In genomic region chr6:157147054-157148026, GRCh38 we compare ENCODE assay signal across 7 cellular contexts.
DNase-seq lines count a peak whose midpoint lies in the region; ATAC-seq, FAIRE-seq and TF ChIP-seq lines count a peak whose summit lies in the region.
"Not testable (repeated sequence)": the region's sequence is repeated elsewhere in the genome, so short reads cannot be mapped to it uniquely, and the experiment has no call there.

No MANE protein-coding gene starts in this region.

- peaks cover 79% of the 10 kb centered on the region for H3K4me1 Mint-ChIP-seq in nephron
- H3K4me1 Mint-ChIP-seq in stimulated activated effector memory CD8-positive, alpha-beta T cell treated with anti-CD3 and anti-CD28 coated beads, Interleukin-12 subunit alpha, Interleukin-12 subunit beta, amount 100 ng/mL, for 72 hours, result peaks cover 49% of the 10 kb centered on the region

- TF ChIP-seq RAD21 in H1 (IDR thresholded peaks at IDR 0.05 in 1 of 2, conservative IDR thresholded peaks at IDR 0.05 in 1 of 2; ENCODE audit: low read depth in 2 of 2, low read length in 2 of 2), result not testable (repeated sequence)

- H3K18ac ChIP-seq in H1 (ENCODE audit: extremely low read depth, low read length), result not testable (repeated sequence)

- H4K5ac ChIP-seq in H1 (ENCODE audit: insufficient read length, low read depth, low read length), result not testable (repeated sequence)

- H3K9ac ChIP-seq in H1 (replicated peaks in 1 of 4; ENCODE audit: extremely low read depth in 1 of 4, low read depth in 3 of 4, low read length in 3 of 4), result peak overlapping the region in 1 of 4 experiments; percentile 58; a peak in 1 of 7 replicates

- H3K9me3 ChIP-seq in ascending aorta; H1 (ENCODE audit: insufficient read depth in 2 of 2, low read depth in 1 of 2, low read length in 1 of 2); iPS DF 6.9 (ENCODE audit: control insufficient read depth, insufficient read depth, low read length): not testable (repeated sequence)

- H2BK15ac ChIP-seq in H1 (ENCODE audit: low read length), result not testable (repeated sequence)

- H3K36me3 ChIP-seq in H7 (replicated peaks; ENCODE audit: control insufficient read depth, insufficient read depth, low read length); ascending aorta; iPS DF 6.9 (ENCODE audit: control insufficient read depth, insufficient read depth, low read length): not testable (repeated sequence)
- H3K36me3 ChIP-seq in H1 (ENCODE audit: control insufficient read depth in 2 of 4, insufficient read depth in 4 of 4, low read length in 3 of 4), result peaks cover 0 to 18% (median 9%) of the 10 kb centered on the region in 4 experiments; a peak in 5 of 8 replicates

- not testable (repeated sequence) for TF ChIP-seq POLR2A in H1 (IDR thresholded peaks at IDR 0.05; ENCODE audit: control extremely low read depth in 1 of 2, low read depth in 2 of 2, low read length in 2 of 2)

- not testable (repeated sequence) for H4K8ac ChIP-seq in H1 (ENCODE audit: extremely low read depth, insufficient read depth, low read length)

- TF ChIP-seq CTCF in ascending aorta (IDR thresholded peaks at IDR 0.05); H1 (IDR thresholded peaks at IDR 0.05; ENCODE audit: control extremely low read depth in 1 of 3, insufficient read depth in 1 of 3, low read depth in 1 of 3, low read length in 3 of 3); nephron (IDR thresholded peaks at IDR 0.05; ENCODE audit: unreplicated experiment in 3 of 3): not testable (repeated sequence)

- H2BK120ac ChIP-seq in H1 (replicated peaks; ENCODE audit: low read depth, low read length), result not testable (repeated sequence)

- not testable (repeated sequence) for FAIRE-seq in H1 (lab: Jason Lieb, UNC)

- H3K14ac ChIP-seq in H1 (ENCODE audit: insufficient read length), result not testable (repeated sequence)

- H3K4ac ChIP-seq in H1 (replicated peaks; ENCODE audit: insufficient read length, low read depth, low read length), result not testable (repeated sequence)

- peaks cover 49% of the 10 kb centered on the region for H3K36me3 Mint-ChIP-seq in nephron (ENCODE audit: low read depth)
- H3K36me3 Mint-ChIP-seq in stimulated activated effector memory CD8-positive, alpha-beta T cell treated with anti-CD3 and anti-CD28 coated beads, Interleukin-12 subunit alpha, Interleukin-12 subunit beta, amount 100 ng/mL, for 72 hours, result peaks cover 31% of the 10 kb centered on the region

- H2AFZ ChIP-seq in H1 (ENCODE audit: low read length), result not testable (repeated sequence)

- intact Hi-C loops in ascending aorta (cut with DNase I), result loop anchor here (2.0 to 5.0 kb wide), 2 partner anchors 75 to 461 kb away; no protein-coding TSS in a partner anchor

- not testable (repeated sequence) for H3K27me3 ChIP-seq in H7 (ENCODE audit: control insufficient read depth, insufficient read depth, low read length); ascending aorta; H1 (replicated peaks in 1 of 4; ENCODE audit: control insufficient read depth in 3 of 4, extremely low read depth in 1 of 4, insufficient read depth in 3 of 4, low read length in 3 of 4); iPS DF 6.9 (ENCODE audit: control insufficient read depth, insufficient read depth, low read length)

- H3K27me3 Mint-ChIP-seq in nephron (ENCODE audit: low read depth), result not testable (repeated sequence)

- not testable (repeated sequence) for H3K23ac ChIP-seq in H1 (ENCODE audit: insufficient read length)

- peak overlapping the region; percentile 87 to 88 for H3K27ac ChIP-seq in ascending aorta
- not testable (repeated sequence) for H3K27ac ChIP-seq in H1 (ENCODE audit: low read depth, low read length); iPS DF 6.9 (ENCODE audit: low read length)

- H4K20me1 ChIP-seq in H1 (replicated peaks in 1 of 2; ENCODE audit: control insufficient read depth in 1 of 2, insufficient read depth in 2 of 2, low read length in 2 of 2), result not testable (repeated sequence)

- peak overlapping the region; percentile 68 to 93 (median 78) for H3K27ac Mint-ChIP-seq in nephron
- H3K27ac Mint-ChIP-seq in stimulated activated effector memory CD8-positive, alpha-beta T cell treated with anti-CD3 and anti-CD28 coated beads, Interleukin-12 subunit alpha, Interleukin-12 subunit beta, amount 100 ng/mL, for 72 hours, result peak overlapping the region; percentile 77

- not testable (repeated sequence) for TF ChIP-seq EP300 in H1 (IDR thresholded peaks at IDR 0.05; ENCODE audit: borderline replicate concordance in 1 of 2, low read depth in 2 of 2, low read length in 2 of 2)

- H3K79me2 ChIP-seq in H1 (ENCODE audit: control insufficient read depth in 1 of 2, insufficient read depth in 2 of 2, low read length in 2 of 2), result not testable (repeated sequence)

- peak overlapping the region; percentile 11; the same call in 1 of the 2 replicates for H3K4me3 ChIP-seq in H7 (ENCODE audit: insufficient read depth, low read depth, low read length)
- H3K4me3 ChIP-seq in ascending aorta, result not testable (repeated sequence)
- H3K4me3 ChIP-seq in H1 (ENCODE audit: extremely low read depth in 1 of 4, insufficient read depth in 2 of 4, low read depth in 3 of 4, low read length in 4 of 4), result peak overlapping the region in 3 of 4 experiments; percentile 26 to 58 (median 42); a peak in 5 of 8 replicates
- peak overlapping the region; percentile 21; the same call in 1 of the 2 replicates for H3K4me3 ChIP-seq in iPS DF 6.9 (ENCODE audit: low read length)

- not testable (repeated sequence) for ATAC-seq in stimulated activated effector memory CD8-positive, alpha-beta T cell treated with anti-CD3 and anti-CD28 coated beads, Interleukin-12 subunit alpha, Interleukin-12 subunit beta, amount 100 ng/mL, for 72 hours

- H3K4me3 Mint-ChIP-seq in nephron; stimulated activated effector memory CD8-positive, alpha-beta T cell treated with anti-CD3 and anti-CD28 coated beads, Interleukin-12 subunit alpha, Interleukin-12 subunit beta, amount 100 ng/mL, for 72 hours: not testable (repeated sequence)

- CTCF ChIA-PET in H1 (lab: Charles Lee; ENCODE audit: partially characterized antibody), result interaction anchor here (0.9 to 10.2 kb wide), 4 partner anchors 12 to 36 kb away, joined by 3 to 128 read pairs (median 6); no protein-coding TSS in a partner anchor

- 71% methylated on average over 1 of the region's 74 CpGs; no CpG with 5 or more reads in 1 of the 2 experiments for WGBS in H1 (ENCODE audit: extremely low coverage in 1 of 2, insufficient coverage in 1 of 2, insufficient read length in 1 of 2, insufficient replicate concordance in 2 of 2, low coverage in 1 of 2, low lambda C conversion rate in 2 of 2, missing lambda C conversion rate in 1 of 2), 2 experiments
- no CpG with 5 or more reads among the region's 74 CpGs for WGBS in iPS DF 6.9 (ENCODE audit: insufficient coverage, insufficient read length)

- peak; percentile 89 for DNase-seq in H7
- DNase-seq in SW 1271 (lab: John Stamatoyannopoulos, UW), result peak; percentile 30 to 42
- not testable (repeated sequence) for DNase-seq in ascending aorta (ENCODE audit: low spot score in 2 of 2); iPS DF 6.9 (ENCODE audit: low read depth, low spot score); stimulated activated effector memory CD8-positive, alpha-beta T cell treated with anti-CD3 and anti-CD28 coated beads, Interleukin-12 subunit alpha, Interleukin-12 subunit beta, amount 100 ng/mL, for 72 hours (ENCODE audit: low spot score in 2 of 2)
- peak in 1 of 2 experiments; percentile 77 for DNase-seq in H1 (ENCODE audit: low read depth in 1 of 2, low spot score in 2 of 2)

- H3K9me3 Mint-ChIP-seq in nephron; stimulated activated effector memory CD8-positive, alpha-beta T cell treated with anti-CD3 and anti-CD28 coated beads, Interleukin-12 subunit alpha, Interleukin-12 subunit beta, amount 100 ng/mL, for 72 hours: not testable (repeated sequence)

- not testable (repeated sequence) for H3K23me2 ChIP-seq in H1 (ENCODE audit: low read depth, low read length)

- H4K91ac ChIP-seq in H1 (replicated peaks; ENCODE audit: insufficient read length, low read length), result not testable (repeated sequence)

- peak overlapping the region; percentile 61; the same call in 1 of the 2 replicates for H2BK5ac ChIP-seq in H1 (ENCODE audit: low read depth, low read length)

- H3K56ac ChIP-seq in H1 (replicated peaks; ENCODE audit: insufficient read length, low read depth, low read length), result not testable (repeated sequence)

- H3K4me2 ChIP-seq in H1 (ENCODE audit: insufficient read depth in 1 of 2, low read depth in 2 of 2, low read length in 2 of 2), result peak overlapping the region; percentile 34 to 60

- H3K79me1 ChIP-seq in H1 (ENCODE audit: low read depth, low read length), result not testable (repeated sequence)

- H3K4me1 ChIP-seq in ascending aorta (peaks cover 20 to 56% of the 10 kb centered on the region in 2 donors), H1 (replicated peaks in 1 of 4; ENCODE audit: control insufficient read depth in 3 of 4, insufficient read depth in 4 of 4, low read length in 3 of 4) (peaks cover 5 to 17% (median 13%) of the 10 kb centered on the region in 4 experiments)
- H3K4me1 ChIP-seq in iPS DF 6.9 (ENCODE audit: control insufficient read depth, insufficient read depth, low read length), result not testable (repeated sequence)

- not testable (repeated sequence) for H2AK5ac ChIP-seq in H1 (ENCODE audit: low read depth, low read length)

- POLR2A ChIA-PET in H1 (lab: Charles Lee; ENCODE audit: partially characterized antibody), result interaction anchor here (0.5 to 1.6 kb wide), 2 partner anchors 16 to 245 kb away, joined by 3 read pairs; no protein-coding TSS in a partner anchor

- H2BK20ac ChIP-seq in H1 (ENCODE audit: low read length), result not testable (repeated sequence)

- H2BK12ac ChIP-seq in H1 (ENCODE audit: low read depth, low read length), result not testable (repeated sequence)

TF ChIP-seq in H1, 55 proteins besides CTCF, POLR2A, EP300 and RAD21:
- 0 out of 2 replicates have a peak, but pooled peaks have one; percentile 14 for TF ChIP-seq MAX (IDR thresholded peaks at IDR 0.05)
